34 cellular contexts compared by ENCODE assay signal in the genomic region with DNA sequence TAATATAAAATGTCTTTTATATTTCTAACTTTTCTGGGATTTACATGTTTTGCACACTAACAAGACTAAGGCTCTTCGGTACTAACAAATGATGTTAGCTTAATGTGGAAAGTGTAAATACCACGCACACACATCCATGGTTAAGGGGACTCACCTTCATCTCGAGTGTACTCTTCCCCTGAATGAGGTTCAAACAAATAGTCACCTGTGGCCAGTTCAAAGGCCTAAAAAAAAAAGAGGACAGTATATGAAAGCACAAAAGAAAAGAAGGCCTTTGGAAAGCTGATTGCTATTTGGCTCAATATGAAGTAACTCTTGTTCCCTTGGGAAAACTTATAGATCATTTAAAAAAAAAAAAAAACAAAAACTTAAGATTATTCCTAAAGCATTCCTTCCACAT. TPM values are rescaled to one million over a fixed set of nuclear protein-coding genes. Genes with fewer than 3 reads are reported as not detected.
"Had no signal": no experiment of that assay in that cellular context is flagged by ENCODE, and none has a peak within 500 bp of the region (broad histone marks: within the 10 kb centered on the region; RNA-seq: fewer than 3 reads in every experiment).

No MANE protein-coding gene starts in this region.

- H3K4me2 ChIP-seq: neural progenitor cell, smooth muscle cell had no signal

- H3K4me3 ChIP-seq: neural progenitor cell, ovary, psoas muscle, skin epidermis, smooth muscle cell, spleen, stomach, thoracic aorta, thyroid gland, tibial nerve, upper lobe of left lung, vagina had no signal

- H3K4me1 ChIP-seq: neural progenitor cell, parathyroid adenoma, psoas muscle, stomach, thyroid gland, tibial nerve, upper lobe of left lung, vagina had no signal

- H3K9me3 ChIP-seq: ovary, psoas muscle, spleen, stomach, thoracic aorta, thyroid gland, tibial nerve, upper lobe of left lung, vagina had no signal

- H3K36me3 ChIP-seq: ovary had no signal

- ATAC-seq: naive thymus-derived CD4-positive, alpha-beta T cell; natural killer cell; psoas muscle; right cardiac atrium; sciatic nerve; stimulated activated effector memory CD8-positive, alpha-beta T cell treated with anti-CD3 and anti-CD28 coated beads, Interleukin-12 subunit alpha, Interleukin-12 subunit beta, amount 100 ng/mL, for 72 hours; stimulated activated naive B cell treated with anti-CD40 and anti-IgM and Interleukin-4, amounts not matched to agents 10 μg/mL and 1 μg/mL and 100 μg/mL, for 72 hours had no signal

- H3K27me3 ChIP-seq: neural progenitor cell, ovary, spleen, stomach, thyroid gland, tibial nerve, upper lobe of left lung, vagina had no signal

- H3K27ac ChIP-seq: neural progenitor cell, ovary, parathyroid adenoma, psoas muscle, skin epidermis, spleen, stomach, thoracic aorta, thyroid gland, tibial nerve, upper lobe of left lung, vagina had no signal

- FAIRE-seq: urothelium cell line had no signal

- DNase-seq: naive thymus-derived CD4-positive, alpha-beta T cell; natural killer cell; occipital lobe; ovary; posterior cingulate gyrus; psoas muscle; right cardiac atrium; spleen; stimulated activated CD4-positive, alpha-beta T cell treated with anti-CD3 and anti-CD28 coated beads, Interleukin-12 subunit alpha, Interleukin-12 subunit beta, amount 100 ng/mL, for 4 hours; stimulated activated CD4-positive, alpha-beta T cell treated with anti-CD3 and anti-CD28 coated beads, Interleukin-1b, Interleukin-23, amount 100 ng/mL, for 48 hours; stimulated activated CD4-positive, alpha-beta T cell treated with anti-CD3 and anti-CD28 coated beads, Interleukin-4, amount 100 ng/mL, for 1 hour; stimulated activated naive B cell treated with anti-CD40 and anti-IgM and Interleukin-4, amounts not matched to agents 10 μg/mL and 1 μg/mL and 100 μg/mL, for 72 hours; stimulated activated naive CD4-positive, alpha-beta T cell treated with Interleukin-2 at 50 U/mL for 16 hours; stomach; thyroid gland; trophoblast cell; upper lobe of left lung had no signal

- H3K79me2 ChIP-seq: parathyroid adenoma had no signal

- H3K9ac ChIP-seq: neural progenitor cell, parathyroid adenoma had no signal

- H2AFZ ChIP-seq: neural progenitor cell, parathyroid adenoma had no signal

RNA-seq across cellular contexts. Expression of a gene that starts 37.2 kb away (rescaled TPM):
- total RNA-seq: naive thymus-derived CD4-positive, alpha-beta T cell; natural killer cell; osteoblast; ovary; progenitor cell of endocrine pancreas; right cardiac atrium; sciatic nerve; smooth muscle cell; spleen; stomach; subcutaneous adipose tissue; thoracic aorta; thyroid gland; tibial nerve; upper lobe of left lung; ureter; vagina had no signal
- polyA plus RNA-seq: naive thymus-derived CD4-positive, alpha-beta T cell; ovary; right cardiac atrium; smooth muscle cell; spleen; stomach had no signal

RNA-seq across cellular contexts. Expression of a gene that starts 45.3 kb away (rescaled TPM):
- total RNA-seq: naive thymus-derived CD4-positive, alpha-beta T cell; natural killer cell; occipital lobe; osteoblast; renal cortical epithelial cell; right cardiac atrium; smooth muscle cell; stomach; subcutaneous adipose tissue; temporal lobe; thyroid gland; ureter; vagina had no signal
- polyA plus RNA-seq: naive thymus-derived CD4-positive, alpha-beta T cell; neural cell; ovary; right cardiac atrium; smooth muscle cell had no signal
